In the genomic region with DNA sequence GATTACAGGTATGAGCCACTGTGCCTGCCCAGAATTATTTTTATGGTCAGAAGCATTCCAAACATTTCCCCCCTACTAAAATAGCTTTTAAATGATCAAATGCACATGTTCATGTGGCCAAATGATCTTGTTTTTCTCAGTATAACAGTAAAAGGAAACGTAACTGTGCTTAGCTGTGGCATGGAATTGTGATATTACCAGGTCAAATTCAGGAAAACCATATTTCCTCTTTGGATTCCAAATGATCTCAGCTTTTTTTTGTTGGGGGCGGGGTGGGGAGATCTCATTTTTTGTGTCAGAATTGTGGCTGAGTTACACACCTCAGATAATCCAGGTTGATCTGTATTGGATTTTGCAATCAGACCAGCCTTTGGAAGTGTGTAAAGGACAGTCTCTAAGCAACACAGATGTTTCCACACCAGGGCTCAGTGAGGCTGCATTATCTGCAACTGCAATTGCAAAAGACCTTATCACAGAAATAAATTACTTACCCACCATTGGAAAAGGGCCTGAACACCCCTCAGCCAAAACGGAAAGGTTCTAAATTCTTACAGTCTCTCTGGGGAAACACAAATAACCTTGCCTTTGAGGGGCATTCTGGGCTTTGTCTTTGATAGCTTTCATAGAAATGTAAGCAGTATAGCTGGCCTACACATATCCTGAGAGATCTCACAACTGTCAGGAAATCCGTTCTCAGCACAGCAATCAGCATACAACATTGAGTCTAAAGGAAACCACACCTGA, we compare ENCODE assay signal across 9 cellular contexts. TPM values are rescaled to one million over a fixed set of nuclear protein-coding genes. Genes with fewer than 3 reads are reported as not detected.
A peak's percentile ranks its signal among the peaks of the same experiment; 100 is the strongest.
DNase-seq lines count a peak whose midpoint lies in the region; ATAC-seq and TF ChIP-seq lines count a peak whose summit lies in the region.
"Had no signal": no experiment of that assay in that cellular context is flagged by ENCODE, and none has a peak within 500 bp of the region (broad histone marks: within the 10 kb centered on the region; RNA-seq: fewer than 3 reads in every experiment).

No MANE protein-coding gene starts in this region.

- no peak for TF ChIP-seq CTCF in body of pancreas (IDR thresholded peaks at IDR 0.05)

- intact Hi-C loops in body of pancreas (cut with DNase I) = no loop called here

- ATAC-seq in GM19395 (IDR thresholded peaks at IDR 0.05; ENCODE audit: unreplicated experiment) (peak; percentile 64), body of pancreas (peak; percentile 48), HG03139 (IDR thresholded peaks at IDR 0.05; ENCODE audit: unreplicated experiment) (no peak), GM18909 (IDR thresholded peaks at IDR 0.05; ENCODE audit: poor library complexity, unreplicated experiment) (no peak), GM18505 (IDR thresholded peaks at IDR 0.05; ENCODE audit: unreplicated experiment) (no peak)
- ATAC-seq in naive thymus-derived CD8-positive, alpha-beta T cell = peak; percentile 89 to 98

- no peaks in the 10 kb centered on the region for H3K27me3 ChIP-seq in body of pancreas

- POLR2A ChIA-PET in naive thymus-derived CD8-positive, alpha-beta T cell (lab: Charles Lee) = interaction anchor here (0.6 to 3.1 kb wide), 10 partner anchors 8 to 260 kb away, joined by 3 to 20 read pairs (median 3); partner anchors contain the start of genes CASP10, CFLAR, STRADB and TRAK2

- H3K9me3 ChIP-seq in body of pancreas = no peaks in the 10 kb centered on the region

- H3K36me3 ChIP-seq in body of pancreas (replicated peaks in 1 of 2; ENCODE audit: insufficient read depth in 1 of 2, low read depth in 2 of 2) = peaks cover 0 to 2% of the 10 kb centered on the region in 2 donors

- WGBS in body of pancreas, 2 donors = 42 to 50% methylated on average over 4 of the region's 4 CpGs

- peak overlapping the region in 2 of 4 donors; percentile 0 to 26 for H3K27ac ChIP-seq in body of pancreas

- peaks cover 31 to 95% (median 82%) of the 10 kb centered on the region in 4 donors for H3K4me1 Mint-ChIP-seq in naive thymus-derived CD8-positive, alpha-beta T cell
- H3K4me1 Mint-ChIP-seq: brain had no signal

- H3K27ac Mint-ChIP-seq in naive thymus-derived CD8-positive, alpha-beta T cell = peak overlapping the region; percentile 83 to 96 (median 92)

- H3K27me3 Mint-ChIP-seq in naive thymus-derived CD8-positive, alpha-beta T cell = no peaks in the 10 kb centered on the region

- H3K4me3 ChIP-seq in body of pancreas = no peak overlapping the region

- TF ChIP-seq POLR2A in body of pancreas (IDR thresholded peaks at IDR 0.05) (no peak), GM18505 (IDR thresholded peaks at IDR 0.05; ENCODE audit: borderline replicate concordance, extremely low read depth, insufficient read depth, insufficient read length) (no peak)

- peaks cover 8% of the 10 kb centered on the region for H3K4me1 ChIP-seq in body of pancreas

- peaks cover 0 to 2% (median 0%) of the 10 kb centered on the region in 9 donors for H3K9me3 Mint-ChIP-seq in naive thymus-derived CD8-positive, alpha-beta T cell

- peak overlapping the region; percentile 58 to 85 (median 76) for H3K4me3 Mint-ChIP-seq in naive thymus-derived CD8-positive, alpha-beta T cell
- H3K4me3 Mint-ChIP-seq: brain had no signal

- DNase-seq in KBM-7 (peak; percentile 31), body of pancreas (no peak), NCI-H1048 (lab: John Stamatoyannopoulos, UW) (no peak)
- DNase-seq in naive thymus-derived CD8-positive, alpha-beta T cell = peak in 5 of 10 donors; percentile 22 to 71 (median 48)

- in situ Hi-C loops in KBM-7 (cut with MboI; ENCODE audit: low pct_unique_long_range_greater_than_20kb, low sequenced_read_pairs) = no loop called here

- peaks cover 7 to 83% (median 45%) of the 10 kb centered on the region in 3 donors for H3K36me3 Mint-ChIP-seq in naive thymus-derived CD8-positive, alpha-beta T cell
- H3K36me3 Mint-ChIP-seq: brain had no signal

RNA-seq across cellular contexts. Expression of gene CASP10, which starts 8.4 kb away (rescaled TPM):
- total RNA-seq in body of pancreas = 1 to 10 TPM; 3.0 to 6.0 TPM
- 10 to 100 TPM; 47.2 to 48.1 TPM for total RNA-seq in naive thymus-derived CD8-positive, alpha-beta T cell
- 10 to 100 TPM in 2 of 3 donors, 1 to 10 TPM in 1; 8.6 to 17.5 (median 14.6) TPM for polyA plus RNA-seq in naive thymus-derived CD8-positive, alpha-beta T cell

Comparison
In these comparisons a context has a peak if more than half of its experiments do, and no peak if none do; other contexts are left out.
1. ATAC-seq: peak in GM19395 (single experiment), body of pancreas (single experiment) and naive thymus-derived CD8-positive, alpha-beta T cell (2 of 2); none in HG03139 (single experiment), GM18909 (single experiment) and GM18505 (single experiment).
2. RNA of gene CASP10, which starts 8.4 kb away (total RNA-seq): 47.2 to 48.1 TPM in naive thymus-derived CD8-positive, alpha-beta T cell; 3.0 to 6.0 TPM in body of pancreas; every median in the first group is over 4 times any median in the second.